In the genomic region with DNA sequence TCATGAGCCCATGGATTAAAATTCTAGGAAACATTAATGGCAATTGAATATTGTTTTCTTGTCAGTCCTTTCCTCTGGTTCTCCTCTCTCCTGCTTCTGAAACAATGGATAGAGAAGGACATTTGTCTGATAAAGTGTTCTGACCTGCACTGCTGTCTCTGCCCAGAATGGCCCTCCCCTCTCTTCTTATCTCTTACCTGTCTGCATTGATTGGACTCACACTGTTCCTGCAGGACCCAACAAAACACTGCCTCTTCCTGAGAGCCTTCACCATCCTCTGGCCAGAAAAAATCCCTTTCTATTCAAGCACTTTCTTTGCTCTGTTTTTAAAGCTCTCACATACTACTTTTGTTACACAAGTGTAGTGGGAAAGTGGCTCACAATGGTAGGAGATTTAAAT, we compare ENCODE assay signal across 20 cellular contexts.
"Had no signal": no experiment of that assay in that cellular context is flagged by ENCODE, and none has a peak within 500 bp of the region (broad histone marks: within the 10 kb centered on the region; RNA-seq: fewer than 3 reads in every experiment).

No MANE protein-coding gene starts in this region.

- H3K4me3 ChIP-seq: dorsolateral prefrontal cortex, lower lobe of right lung, spleen had no signal

- H3K27ac Mint-ChIP-seq: activated naive CD8-positive, alpha-beta T cell treated with anti-CD3 and anti-CD28 coated beads, Interleukin-2, amount 10 ng/mL, durations not matched to agents 7 days and 5 days; activated T-helper 17 cell treated with anti-CD3 and anti-CD28 coated beads, Interleukin-2, amount 50 U/mL, for 72 hours; immature natural killer cell; mesothelial cell of epicardium; natural killer cell treated with Interleukin-12 subunit alpha and Interleukin-12 subunit beta and Interleukin-15 and Interleukin-18, amount 100 ng/mL, for 72 hours; T-helper 1 cell treated with Interleukin-12 subunit alpha and Interleukin-12 subunit beta and Interleukin-4 antibody, amounts not matched to agents 30 μg/mL and 1 μg/mL, for 36 hours had no signal

- H2AFZ ChIP-seq: parathyroid adenoma had no signal

- H3K9me3 ChIP-seq: lower lobe of right lung, neutrophil, spleen had no signal

- H3K4me1 Mint-ChIP-seq: activated T-helper 17 cell treated with anti-CD3 and anti-CD28 coated beads, Interleukin-2, amount 50 U/mL, for 72 hours; immature natural killer cell; mesothelial cell of epicardium had no signal

- H3K79me2 ChIP-seq: parathyroid adenoma had no signal

- FAIRE-seq: colon had no signal

- ATAC-seq: activated T-helper 17 cell treated with anti-CD3 and anti-CD28 coated beads, Interleukin-2, amount 50 U/mL, for 72 hours; foreskin keratinocyte; natural killer cell treated with Interleukin-12 subunit alpha and Interleukin-12 subunit beta and Interleukin-15 and Interleukin-18, amount 100 ng/mL, for 72 hours had no signal

- H3K27me3 ChIP-seq: dorsolateral prefrontal cortex, foreskin keratinocyte, neutrophil, spleen had no signal

- H3K9me3 Mint-ChIP-seq: activated naive CD8-positive, alpha-beta T cell treated with anti-CD3 and anti-CD28 coated beads, Interleukin-2, amount 10 ng/mL, durations not matched to agents 7 days and 5 days; activated T-helper 17 cell treated with anti-CD3 and anti-CD28 coated beads, Interleukin-2, amount 50 U/mL, for 72 hours had no signal

- H3K27ac ChIP-seq: foreskin keratinocyte, lower lobe of right lung, neutrophil, parathyroid adenoma, spleen had no signal

- DNase-seq: activated CD4-positive, alpha-beta T cell treated with anti-CD3 and anti-CD28 coated beads for 1 hour; activated CD4-positive, alpha-beta T cell treated with anti-CD3 and anti-CD28 coated beads, Interleukin-2, amount 50 U/mL, for 48 hours; activated naive CD4-positive, alpha-beta T cell; activated naive CD8-positive, alpha-beta T cell treated with anti-CD3 and anti-CD28 coated beads, Interleukin-2, amount 10 ng/mL, durations not matched to agents 7 days and 5 days; amygdala; central memory CD4-positive, alpha-beta T cell; dorsolateral prefrontal cortex; foreskin keratinocyte; immature natural killer cell; kidney glomerular epithelial cell; lower lobe of right lung; spleen; stimulated activated naive CD4-positive, alpha-beta T cell had no signal

- H3K9ac ChIP-seq: parathyroid adenoma had no signal

- H3K4me3 Mint-ChIP-seq: activated naive CD8-positive, alpha-beta T cell treated with anti-CD3 and anti-CD28 coated beads, Interleukin-2, amount 10 ng/mL, durations not matched to agents 7 days and 5 days; activated T-helper 17 cell treated with anti-CD3 and anti-CD28 coated beads, Interleukin-2, amount 50 U/mL, for 72 hours; immature natural killer cell; mesothelial cell of epicardium; natural killer cell treated with Interleukin-12 subunit alpha and Interleukin-12 subunit beta and Interleukin-15 and Interleukin-18, amount 100 ng/mL, for 72 hours; T-helper 1 cell treated with Interleukin-12 subunit alpha and Interleukin-12 subunit beta and Interleukin-4 antibody, amounts not matched to agents 30 μg/mL and 1 μg/mL, for 36 hours had no signal

- H3K27me3 Mint-ChIP-seq: activated naive CD8-positive, alpha-beta T cell treated with anti-CD3 and anti-CD28 coated beads, Interleukin-2, amount 10 ng/mL, durations not matched to agents 7 days and 5 days; activated T-helper 17 cell treated with anti-CD3 and anti-CD28 coated beads, Interleukin-2, amount 50 U/mL, for 72 hours; natural killer cell treated with Interleukin-12 subunit alpha and Interleukin-12 subunit beta and Interleukin-15 and Interleukin-18, amount 100 ng/mL, for 72 hours had no signal

- H3K4me1 ChIP-seq: foreskin keratinocyte, parathyroid adenoma, spleen had no signal
